Comparison of ENCODE assay signal across 22 cellular contexts in genomic region chr17:68820476-68820824, GRCh38.
DNase-seq lines count a peak whose midpoint lies in the region; ATAC-seq, FAIRE-seq and TF ChIP-seq lines count a peak whose summit lies in the region.
"Had no signal": no experiment of that assay in that cellular context is flagged by ENCODE, and none has a peak within 500 bp of the region (broad histone marks: within the 10 kb centered on the region; RNA-seq: fewer than 3 reads in every experiment).

No MANE protein-coding gene starts in this region.

- H3K4me2 ChIP-seq in HepG2 (ENCODE audit: low read depth, low read length): peak overlapping the region; percentile 76
- H3K4me2 ChIP-seq in smooth muscle cell: peak overlapping the region; percentile 70
- H3K4me2 ChIP-seq: BLaER1 had no signal

- H3K36me3 ChIP-seq in cardiac muscle cell (no peaks in the 10 kb centered on the region), HepG2 (replicated peaks in 1 of 2; ENCODE audit: control insufficient read depth in 1 of 2, insufficient read depth in 2 of 2, low read length in 2 of 2) (no peaks in the 10 kb centered on the region), smooth muscle cell (ENCODE audit: low read depth) (no peaks in the 10 kb centered on the region)
- H3K36me3 ChIP-seq: BLaER1, SJCRH30 had no signal

- no peaks in the 10 kb centered on the region for H3K79me2 ChIP-seq in HepG2 (ENCODE audit: insufficient read depth, low read length)
- no peaks in the 10 kb centered on the region for H3K79me2 ChIP-seq in smooth muscle cell (ENCODE audit: low read depth)

- H3K27me3 ChIP-seq in cardiac muscle cell: no peaks in the 10 kb centered on the region
- no peaks in the 10 kb centered on the region for H3K27me3 ChIP-seq in HepG2 (ENCODE audit: control insufficient read depth in 1 of 2, insufficient read depth in 2 of 2, low read length in 2 of 2)
- H3K27me3 ChIP-seq in smooth muscle cell (ENCODE audit: low read depth): no peaks in the 10 kb centered on the region
- H3K27me3 ChIP-seq: BLaER1, SJCRH30 had no signal

- H2AFZ ChIP-seq in HepG2 (ENCODE audit: low read length): no peak overlapping the region
- H2AFZ ChIP-seq in smooth muscle cell (ENCODE audit: low read depth): no peak overlapping the region
- H2AFZ ChIP-seq: GM23248 had no signal

- H3K9ac ChIP-seq in HepG2 (ENCODE audit: insufficient read depth, low read depth, low read length) (peak overlapping the region; percentile 77), smooth muscle cell (ENCODE audit: low read depth) (no peak overlapping the region)
- H3K9ac ChIP-seq: BLaER1, GM23248 had no signal

- TF ChIP-seq EP300 in HepG2 (IDR thresholded peaks at IDR 0.05; ENCODE audit: low read depth in 2 of 2, low read length in 2 of 2) (no peak), HepG2 (CRISPR knock-in tag; IDR thresholded peaks at IDR 0.05; ENCODE audit: borderline replicate concordance) (no peak)

- DNase-seq in cardiac muscle cell (ENCODE audit: low read depth in 1 of 2, low spot score in 1 of 2) (no peak), left cardiac atrium (no peak), amniotic epithelial cell (ENCODE audit: low read depth) (peak; percentile 75), HepG2 (ENCODE audit: low spot score) (no peak), smooth muscle cell (lab: John Stamatoyannopoulos, UW; ENCODE audit: unreplicated experiment) (no peak), GF-D8 (lab: John Stamatoyannopoulos, UW) (no peak), HT-29 (ENCODE audit: low spot score) (no peak)
- DNase-seq: CD4-positive, CD25-positive, alpha-beta regulatory T cell; GM23248; H7; Kasumi-1; NCI-H1105 treated with DMSO at 0.1 percent for 48 hours; NCI-H1930; NCI-H2227 treated with DMSO at 0.1 percent for 48 hours; NCI-H526 treated with DMSO at 0.1 percent for 48 hours; OCI-M1; SJCRH30 had no signal

- TSS peak; percentile 76 for BruUV-seq in HepG2 (replicated peaks; lab: Mats Ljungman, UMichigan)

- H3K4me1 ChIP-seq in cardiac muscle cell (ENCODE audit: low read depth): peaks cover 32% of the 10 kb centered on the region
- peaks cover 81% of the 10 kb centered on the region for H3K4me1 ChIP-seq in HepG2 (ENCODE audit: insufficient read depth, low read length)
- H3K4me1 ChIP-seq in smooth muscle cell (ENCODE audit: low read depth): peaks cover 11% of the 10 kb centered on the region
- H3K4me1 ChIP-seq: BLaER1 had no signal

- no peak for FAIRE-seq in HepG2 (lab: Jason Lieb, UNC)
- FAIRE-seq: A204.1, RCC 7860 had no signal

- POLR2A ChIA-PET in HepG2 (lab: Yijun Ruan, JAX): interaction anchor here (0.8 to 2.5 kb wide), 12 partner anchors 20 to 437 kb away, joined by 3 to 37 read pairs (median 4); no protein-coding TSS in a partner anchor

- intact Hi-C loops in left cardiac atrium (cut with DNase I): no loop called here
- intact Hi-C loops in HepG2 (cut with micrococcal nuclease; ENCODE audit: unreplicated experiment): loop anchor here (1.0 to 2.0 kb wide), 2 partner anchors 26 to 88 kb away; no protein-coding TSS in a partner anchor

- no peak for ATAC-seq in left cardiac atrium
- ATAC-seq in HepG2: peak; percentile 45
- no peak for ATAC-seq in GM21360 (IDR thresholded peaks at IDR 0.05; ENCODE audit: unreplicated experiment)
- ATAC-seq: SK-N-SH treated with all-trans-retinoic acid at 6 μM for 48 hours had no signal

- no peak for TF ChIP-seq CTCF in cardiac muscle cell (IDR thresholded peaks at IDR 0.05; ENCODE audit: low read depth, low read length)
- no peak for TF ChIP-seq CTCF in HepG2 (CRISPR knock-in tag; IDR thresholded peaks at IDR 0.05)
- no peak for TF ChIP-seq CTCF in smooth muscle cell (IDR thresholded peaks at IDR 0.05; ENCODE audit: borderline replicate concordance, insufficient read depth, poor library complexity, severe bottlenecking)

- CTCF ChIA-PET in HepG2 (lab: Yijun Ruan, JAX; ENCODE audit: low intra/inter-chr PET ratio, low total read pairs): no interaction called here

- no peak overlapping the region for H3K4me3 ChIP-seq in cardiac muscle cell
- peak overlapping the region; percentile 38 to 57 (median 53); a peak in 5 of 6 replicates for H3K4me3 ChIP-seq in HepG2 (replicated peaks in 1 of 3; ENCODE audit: insufficient read depth in 1 of 3, low read depth in 2 of 3, low read length in 3 of 3)
- no peak overlapping the region for H3K4me3 ChIP-seq in smooth muscle cell
- H3K4me3 ChIP-seq: BLaER1, GM23248, SJCRH30 had no signal

- H3F3A ChIP-seq in smooth muscle cell (ENCODE audit: low read depth): peaks cover 17% of the 10 kb centered on the region

- no peak; the same call in 1 of the 2 replicates for TF ChIP-seq RAD21 in HepG2 (CRISPR knock-in tag; IDR thresholded peaks at IDR 0.05)

- in situ Hi-C loops in HepG2 (cut with HindIII; ENCODE audit: extremely low pct_ligation_motif_present, low pct_unique_long_range_greater_than_20kb): no loop called here

- H4K20me1 ChIP-seq in HepG2 (ENCODE audit: insufficient read depth, low read length): no peaks in the 10 kb centered on the region
- no peaks in the 10 kb centered on the region for H4K20me1 ChIP-seq in smooth muscle cell (ENCODE audit: low read depth)
- H4K20me1 ChIP-seq: BLaER1 had no signal

- no peaks in the 10 kb centered on the region for H3K9me3 ChIP-seq in cardiac muscle cell (ENCODE audit: low read depth)
- H3K9me3 ChIP-seq in HepG2 (ENCODE audit: low read length): peaks cover 2% of the 10 kb centered on the region; the same call in 1 of the 2 replicates
- H3K9me3 ChIP-seq in smooth muscle cell (replicated peaks; ENCODE audit: low read depth): no peaks in the 10 kb centered on the region
- H3K9me3 ChIP-seq: BLaER1, SJCRH30 had no signal

- WGBS in HepG2 (ENCODE audit: low lambda C conversion rate): 1% methylated on average over 5 of the region's 5 CpGs
- WGBS in smooth muscle cell (ENCODE audit: low lambda C conversion rate): 72% methylated on average over 5 of the region's 5 CpGs

- no peak for TF ChIP-seq POLR2A in HepG2 (IDR thresholded peaks at IDR 0.05; ENCODE audit: insufficient read depth in 1 of 2, low read depth in 2 of 2, low read length in 2 of 2)

- H3K27ac ChIP-seq in cardiac muscle cell: peak overlapping the region; percentile 85
- H3K27ac ChIP-seq in HepG2 (ENCODE audit: extremely low read length, insufficient read depth, low read length): peak overlapping the region; percentile 91
- H3K27ac ChIP-seq in smooth muscle cell (ENCODE audit: low read depth): no peak overlapping the region
- H3K27ac ChIP-seq: BLaER1, GM23248, SJCRH30 had no signal

TF ChIP-seq in HepG2, 621 proteins besides CTCF, POLR2A, EP300 and RAD21 (continues in another document):
- TF ChIP-seq, protein P1, sequence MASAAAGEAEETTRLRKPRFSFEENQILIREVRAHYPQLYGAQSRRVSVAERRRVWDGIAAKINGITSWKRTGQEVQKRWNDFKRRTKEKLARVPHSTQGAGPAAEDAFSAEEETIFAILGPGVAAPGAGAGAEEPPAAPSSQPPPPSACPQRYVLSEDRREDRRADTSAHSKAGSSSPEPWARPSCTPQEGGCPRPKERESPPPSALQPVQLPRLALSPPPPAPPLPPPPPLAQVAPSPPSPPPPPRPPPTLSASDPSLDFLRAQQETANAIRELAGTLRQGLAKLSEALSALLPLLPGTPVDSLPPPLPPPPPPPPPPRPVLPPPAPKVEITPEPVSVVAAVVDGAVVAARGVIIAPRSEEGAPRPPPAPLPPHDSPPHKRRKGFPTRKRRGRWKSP (CRISPR knock-in tag; IDR thresholded peaks at IDR 0.05): peak; percentile 67; the same call in 1 of the 2 replicates
- peak; percentile 36; the same call in 1 of the 2 replicates for TF ChIP-seq SIN3A (IDR thresholded peaks at IDR 0.05; ENCODE audit: borderline replicate concordance, low read depth, low read length)
- TF ChIP-seq PAX8 (CRISPR knock-in tag; IDR thresholded peaks at IDR 0.05; ENCODE audit: borderline replicate concordance): 0 out of 2 replicates have a peak, but pooled peaks have one; percentile 1
- 0 out of 2 replicates have a peak, but pooled peaks have one; percentile 33 for TF ChIP-seq ZNF510 (CRISPR knock-in tag; IDR thresholded peaks at IDR 0.05; ENCODE audit: low read depth)
- 0 out of 2 replicates have a peak, but pooled peaks have one; percentile 12 for TF ChIP-seq ZNF564 (CRISPR knock-in tag; IDR thresholded peaks at IDR 0.05)
- 0 out of 2 replicates have a peak, but pooled peaks have one; percentile 34 for TF ChIP-seq RCOR2 (CRISPR knock-in tag; IDR thresholded peaks at IDR 0.05)
- TF ChIP-seq, protein P2, sequence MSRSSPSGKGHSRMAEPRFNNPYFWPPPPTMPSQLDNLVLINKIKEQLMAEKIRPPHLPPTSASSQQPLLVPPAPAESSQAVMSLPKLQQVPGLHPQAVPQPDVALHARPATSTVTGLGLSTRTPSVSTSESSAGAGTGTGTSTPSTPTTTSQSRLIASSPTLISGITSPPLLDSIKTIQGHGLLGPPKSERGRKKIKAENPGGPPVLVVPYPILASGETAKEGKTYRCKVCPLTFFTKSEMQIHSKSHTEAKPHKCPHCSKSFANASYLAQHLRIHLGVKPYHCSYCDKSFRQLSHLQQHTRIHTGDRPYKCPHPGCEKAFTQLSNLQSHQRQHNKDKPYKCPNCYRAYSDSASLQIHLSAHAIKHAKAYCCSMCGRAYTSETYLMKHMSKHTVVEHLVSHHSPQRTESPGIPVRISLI (CRISPR knock-in tag; IDR thresholded peaks at IDR 0.05; ENCODE audit: borderline replicate concordance): peak; percentile 9; the same call in 1 of the 2 replicates
- TF ChIP-seq ZNF589 (CRISPR knock-in tag; conservative IDR thresholded peaks at IDR 0.05): 0 out of 2 replicates have a peak, but pooled peaks have one; percentile 19
- TF ChIP-seq ZNF761 (CRISPR knock-in tag; conservative IDR thresholded peaks at IDR 0.05): peak; percentile 60; the same call in 1 of the 2 replicates
- no peak for TF ChIP-seq CHD4 (IDR thresholded peaks at IDR 0.05; ENCODE audit: borderline replicate concordance, low read length)
- TF ChIP-seq ZHX1 (CRISPR knock-in tag; IDR thresholded peaks at IDR 0.05; ENCODE audit: low read depth): no peak

Comparison
In these comparisons a context has a peak if more than half of its experiments do, and no peak if none do; other contexts are left out.
1. H3K4me3 ChIP-seq: peak in HepG2 (3 of 3); none in cardiac muscle cell (single experiment) and smooth muscle cell (single experiment).